Comparison of ENCODE assay signal across 1 cellular context in the genomic region with DNA sequence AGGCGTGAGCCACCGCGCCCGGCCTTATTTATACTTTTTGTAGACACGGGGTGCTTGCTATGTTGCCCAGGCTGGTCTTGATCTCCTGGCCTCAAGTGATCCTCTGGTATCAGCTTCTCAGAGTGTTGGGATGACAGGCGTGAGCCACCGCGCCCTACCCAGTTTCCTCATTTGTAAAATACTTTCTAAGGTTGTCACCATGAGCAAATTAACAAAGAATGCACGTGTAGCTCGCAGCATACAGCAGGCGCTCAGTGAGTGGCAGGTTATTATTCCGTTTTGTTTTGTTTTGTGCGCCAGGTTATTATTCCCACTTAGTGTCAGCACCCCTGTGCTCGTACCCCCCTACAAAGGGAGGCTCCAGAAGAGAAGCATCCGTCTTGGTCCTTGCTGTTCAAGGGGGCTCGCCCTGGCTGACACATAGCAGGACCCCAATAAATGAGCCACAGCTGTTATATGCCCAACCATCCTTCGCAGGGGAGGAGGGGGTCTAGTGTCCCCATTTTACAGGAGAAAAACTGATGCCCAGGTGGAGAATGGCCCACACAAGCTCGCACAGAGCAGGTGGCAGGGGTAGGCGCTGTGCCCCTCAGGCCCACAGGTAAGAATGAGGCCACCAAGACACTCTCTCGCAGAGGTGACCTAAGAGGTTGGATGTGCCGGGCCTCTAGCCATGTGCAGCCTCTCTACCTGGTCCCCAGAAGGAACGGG.
TF ChIP-seq lines count a peak whose summit lies in the region.

No MANE protein-coding gene starts in this region.

TF ChIP-seq in GM12891, 5 proteins besides CTCF, POLR2A, EP300 and RAD21:
- no peak for TF ChIP-seq SPI1 (IDR thresholded peaks at IDR 0.05; ENCODE audit: low read depth, low read length)
- TF ChIP-seq PAX5 (IDR thresholded peaks at IDR 0.05; ENCODE audit: insufficient read depth, low read length, severe bottlenecking): no peak
- no peak for TF ChIP-seq TAF1 (IDR thresholded peaks at IDR 0.05; ENCODE audit: low read depth, low read length)
- no peak for TF ChIP-seq POLR2AphosphoS5 (IDR thresholded peaks at IDR 0.05; ENCODE audit: low read depth, low read length)
- no peak for TF ChIP-seq POU2F2 (IDR thresholded peaks at IDR 0.05; ENCODE audit: low read depth, low read length)
